ENCODE assay signal across 1 cellular context in genomic region chr2:46967022-46967591, GRCh38.
TF ChIP-seq lines count a peak whose summit lies in the region.
"Not testable (repeated sequence)": the region's sequence is repeated elsewhere in the genome, so short reads cannot be mapped to it uniquely, and the experiment has no call there.

No MANE protein-coding gene starts in this region.

TF ChIP-seq in HepG2, 621 proteins besides CTCF, POLR2A, EP300 and RAD21 (continued from another document and continues in another):
- TF ChIP-seq, protein P1, sequence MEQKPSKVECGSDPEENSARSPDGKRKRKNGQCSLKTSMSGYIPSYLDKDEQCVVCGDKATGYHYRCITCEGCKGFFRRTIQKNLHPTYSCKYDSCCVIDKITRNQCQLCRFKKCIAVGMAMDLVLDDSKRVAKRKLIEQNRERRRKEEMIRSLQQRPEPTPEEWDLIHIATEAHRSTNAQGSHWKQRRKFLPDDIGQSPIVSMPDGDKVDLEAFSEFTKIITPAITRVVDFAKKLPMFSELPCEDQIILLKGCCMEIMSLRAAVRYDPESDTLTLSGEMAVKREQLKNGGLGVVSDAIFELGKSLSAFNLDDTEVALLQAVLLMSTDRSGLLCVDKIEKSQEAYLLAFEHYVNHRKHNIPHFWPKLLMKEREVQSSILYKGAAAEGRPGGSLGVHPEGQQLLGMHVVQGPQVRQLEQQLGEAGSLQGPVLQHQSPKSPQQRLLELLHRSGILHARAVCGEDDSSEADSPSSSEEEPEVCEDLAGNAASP (CRISPR knock-in tag; IDR thresholded peaks at IDR 0.05; ENCODE audit: borderline replicate concordance): peak; percentile 94
- TF ChIP-seq ZBTB34 (CRISPR knock-in tag; IDR thresholded peaks at IDR 0.05) (peak; percentile 84; the same call in 1 of the 2 replicates), ZBTB20 (CRISPR knock-in tag; IDR thresholded peaks at IDR 0.05; ENCODE audit: borderline replicate concordance, low read depth) (0 out of 2 replicates have a peak, but pooled peaks have one; percentile 56), ATF4 (CRISPR knock-in tag; IDR thresholded peaks at IDR 0.05) (peak in 1 of 2 experiments; percentile 87; a peak in 2 of 4 replicates), ZMYM3 (CRISPR knock-in tag; IDR thresholded peaks at IDR 0.05) (peak; percentile 75; the same call in 1 of the 2 replicates), FOXK1 (CRISPR knock-in tag; IDR thresholded peaks at IDR 0.05; ENCODE audit: borderline replicate concordance, low read depth) (peak; percentile 89), PPARG (CRISPR knock-in tag; conservative IDR thresholded peaks at IDR 0.05) (peak; percentile 80), ZNF644 (CRISPR knock-in tag; IDR thresholded peaks at IDR 0.05; ENCODE audit: low read depth) (peak; percentile 85), SP5 (CRISPR knock-in tag; IDR thresholded peaks at IDR 0.05; ENCODE audit: borderline replicate concordance, low read depth) (peak; percentile 91), ZNF558 (CRISPR knock-in tag; IDR thresholded peaks at IDR 0.05; ENCODE audit: borderline replicate concordance) (peak; percentile 67; the same call in 1 of the 2 replicates), ZMYM2 (CRISPR knock-in tag; IDR thresholded peaks at IDR 0.05) (peak; percentile 82), KLF16 (CRISPR knock-in tag; IDR thresholded peaks at IDR 0.05) (peak in 1 of 2 experiments; percentile 98; a peak in 2 of 4 replicates), TCF12 (CRISPR knock-in tag; IDR thresholded peaks at IDR 0.05) (peak; percentile 41; the same call in 1 of the 2 replicates), SNAPC4 (CRISPR knock-in tag; IDR thresholded peaks at IDR 0.05) (0 out of 2 replicates have a peak, but pooled peaks have one; percentile 64), GABPA (CRISPR knock-in tag; IDR thresholded peaks at IDR 0.05; ENCODE audit: low read depth) (0 out of 2 replicates have a peak, but pooled peaks have one; percentile 8), ZEB1 (IDR thresholded peaks at IDR 0.05; ENCODE audit: insufficient replicate concordance, low read depth) (peak; percentile 72), ISL2 (CRISPR knock-in tag; IDR thresholded peaks at IDR 0.05) (peak; percentile 90), ZNF614 (CRISPR knock-in tag; IDR thresholded peaks at IDR 0.05; ENCODE audit: borderline replicate concordance) (peak; percentile 70; the same call in 1 of the 2 replicates), AHDC1 (CRISPR knock-in tag; IDR thresholded peaks at IDR 0.05; ENCODE audit: borderline replicate concordance) (0 out of 2 replicates have a peak, but pooled peaks have one; percentile 33), KAT7 (CRISPR knock-in tag; IDR thresholded peaks at IDR 0.05; ENCODE audit: borderline replicate concordance) (0 out of 2 replicates have a peak, but pooled peaks have one; percentile 27), KLF11 (CRISPR knock-in tag; IDR thresholded peaks at IDR 0.05) (peak; percentile 90; the same call in 1 of the 2 replicates), ZNF205 (CRISPR knock-in tag; IDR thresholded peaks at IDR 0.05) (peak; percentile 77; the same call in 1 of the 2 replicates), ZFP1 (CRISPR knock-in tag; IDR thresholded peaks at IDR 0.05) (peak; percentile 95)
- TF ChIP-seq, protein P2, sequence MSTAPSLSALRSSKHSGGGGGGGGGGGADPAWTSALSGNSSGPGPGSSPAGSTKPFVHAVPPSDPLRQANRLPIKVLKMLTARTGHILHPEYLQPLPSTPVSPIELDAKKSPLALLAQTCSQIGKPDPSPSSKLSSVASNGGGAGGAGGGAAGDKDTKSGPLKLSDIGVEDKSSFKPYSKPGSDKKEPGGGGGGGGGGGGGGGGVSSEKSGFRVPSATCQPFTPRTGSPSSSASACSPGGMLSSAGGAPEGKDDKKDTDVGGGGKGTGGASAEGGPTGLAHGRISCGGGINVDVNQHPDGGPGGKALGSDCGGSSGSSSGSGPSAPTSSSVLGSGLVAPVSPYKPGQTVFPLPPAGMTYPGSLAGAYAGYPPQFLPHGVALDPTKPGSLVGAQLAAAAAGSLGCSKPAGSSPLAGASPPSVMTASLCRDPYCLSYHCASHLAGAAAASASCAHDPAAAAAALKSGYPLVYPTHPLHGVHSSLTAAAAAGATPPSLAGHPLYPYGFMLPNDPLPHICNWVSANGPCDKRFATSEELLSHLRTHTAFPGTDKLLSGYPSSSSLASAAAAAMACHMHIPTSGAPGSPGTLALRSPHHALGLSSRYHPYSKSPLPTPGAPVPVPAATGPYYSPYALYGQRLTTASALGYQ (CRISPR knock-in tag; IDR thresholded peaks at IDR 0.05): peak; percentile 53; the same call in 1 of the 2 replicates
- TF ChIP-seq, protein P3, sequence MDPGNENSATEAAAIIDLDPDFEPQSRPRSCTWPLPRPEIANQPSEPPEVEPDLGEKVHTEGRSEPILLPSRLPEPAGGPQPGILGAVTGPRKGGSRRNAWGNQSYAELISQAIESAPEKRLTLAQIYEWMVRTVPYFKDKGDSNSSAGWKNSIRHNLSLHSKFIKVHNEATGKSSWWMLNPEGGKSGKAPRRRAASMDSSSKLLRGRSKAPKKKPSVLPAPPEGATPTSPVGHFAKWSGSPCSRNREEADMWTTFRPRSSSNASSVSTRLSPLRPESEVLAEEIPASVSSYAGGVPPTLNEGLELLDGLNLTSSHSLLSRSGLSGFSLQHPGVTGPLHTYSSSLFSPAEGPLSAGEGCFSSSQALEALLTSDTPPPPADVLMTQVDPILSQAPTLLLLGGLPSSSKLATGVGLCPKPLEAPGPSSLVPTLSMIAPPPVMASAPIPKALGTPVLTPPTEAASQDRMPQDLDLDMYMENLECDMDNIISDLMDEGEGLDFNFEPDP (CRISPR knock-in tag; conservative IDR thresholded peaks at IDR 0.05): 0 out of 2 replicates have a peak, but pooled peaks have one; percentile 64
- TF ChIP-seq, protein P4, sequence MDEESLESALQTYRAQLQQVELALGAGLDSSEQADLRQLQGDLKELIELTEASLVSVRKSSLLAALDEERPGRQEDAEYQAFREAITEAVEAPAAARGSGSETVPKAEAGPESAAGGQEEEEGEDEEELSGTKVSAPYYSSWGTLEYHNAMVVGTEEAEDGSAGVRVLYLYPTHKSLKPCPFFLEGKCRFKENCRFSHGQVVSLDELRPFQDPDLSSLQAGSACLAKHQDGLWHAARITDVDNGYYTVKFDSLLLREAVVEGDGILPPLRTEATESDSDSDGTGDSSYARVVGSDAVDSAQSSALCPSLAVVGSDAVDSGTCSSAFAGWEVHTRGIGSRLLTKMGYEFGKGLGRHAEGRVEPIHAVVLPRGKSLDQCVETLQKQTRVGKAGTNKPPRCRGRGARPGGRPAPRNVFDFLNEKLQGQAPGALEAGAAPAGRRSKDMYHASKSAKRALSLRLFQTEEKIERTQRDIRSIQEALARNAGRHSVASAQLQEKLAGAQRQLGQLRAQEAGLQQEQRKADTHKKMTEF (CRISPR knock-in tag; IDR thresholded peaks at IDR 0.05): peak; percentile 93
- TF ChIP-seq, protein P5, sequence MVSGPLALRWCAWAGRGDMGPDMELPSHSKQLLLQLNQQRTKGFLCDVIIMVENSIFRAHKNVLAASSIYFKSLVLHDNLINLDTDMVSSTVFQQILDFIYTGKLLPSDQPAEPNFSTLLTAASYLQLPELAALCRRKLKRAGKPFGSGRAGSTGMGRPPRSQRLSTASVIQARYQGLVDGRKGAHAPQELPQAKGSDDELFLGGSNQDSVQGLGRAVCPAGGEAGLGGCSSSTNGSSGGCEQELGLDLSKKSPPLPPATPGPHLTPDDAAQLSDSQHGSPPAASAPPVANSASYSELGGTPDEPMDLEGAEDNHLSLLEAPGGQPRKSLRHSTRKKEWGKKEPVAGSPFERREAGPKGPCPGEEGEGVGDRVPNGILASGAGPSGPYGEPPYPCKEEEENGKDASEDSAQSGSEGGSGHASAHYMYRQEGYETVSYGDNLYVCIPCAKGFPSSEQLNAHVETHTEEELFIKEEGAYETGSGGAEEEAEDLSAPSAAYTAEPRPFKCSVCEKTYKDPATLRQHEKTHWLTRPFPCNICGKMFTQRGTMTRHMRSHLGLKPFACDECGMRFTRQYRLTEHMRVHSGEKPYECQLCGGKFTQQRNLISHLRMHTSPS (CRISPR knock-in tag; IDR thresholded peaks at IDR 0.05; ENCODE audit: low read depth): peak; percentile 47
- TF ChIP-seq TCF12 (IDR thresholded peaks at IDR 0.05); GABPA (IDR thresholded peaks at IDR 0.05; ENCODE audit: low read depth, low read length): not testable (repeated sequence)
- TF ChIP-seq, protein P6, sequence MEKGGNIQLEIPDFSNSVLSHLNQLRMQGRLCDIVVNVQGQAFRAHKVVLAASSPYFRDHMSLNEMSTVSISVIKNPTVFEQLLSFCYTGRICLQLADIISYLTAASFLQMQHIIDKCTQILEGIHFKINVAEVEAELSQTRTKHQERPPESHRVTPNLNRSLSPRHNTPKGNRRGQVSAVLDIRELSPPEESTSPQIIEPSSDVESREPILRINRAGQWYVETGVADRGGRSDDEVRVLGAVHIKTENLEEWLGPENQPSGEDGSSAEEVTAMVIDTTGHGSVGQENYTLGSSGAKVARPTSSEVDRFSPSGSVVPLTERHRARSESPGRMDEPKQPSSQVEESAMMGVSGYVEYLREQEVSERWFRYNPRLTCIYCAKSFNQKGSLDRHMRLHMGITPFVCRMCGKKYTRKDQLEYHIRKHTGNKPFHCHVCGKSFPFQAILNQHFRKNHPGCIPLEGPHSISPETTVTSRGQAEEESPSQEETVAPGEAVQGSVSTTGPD (CRISPR knock-in tag; IDR thresholded peaks at IDR 0.05): peak; percentile 71; the same call in 1 of the 2 replicates
